In the genomic region with DNA sequence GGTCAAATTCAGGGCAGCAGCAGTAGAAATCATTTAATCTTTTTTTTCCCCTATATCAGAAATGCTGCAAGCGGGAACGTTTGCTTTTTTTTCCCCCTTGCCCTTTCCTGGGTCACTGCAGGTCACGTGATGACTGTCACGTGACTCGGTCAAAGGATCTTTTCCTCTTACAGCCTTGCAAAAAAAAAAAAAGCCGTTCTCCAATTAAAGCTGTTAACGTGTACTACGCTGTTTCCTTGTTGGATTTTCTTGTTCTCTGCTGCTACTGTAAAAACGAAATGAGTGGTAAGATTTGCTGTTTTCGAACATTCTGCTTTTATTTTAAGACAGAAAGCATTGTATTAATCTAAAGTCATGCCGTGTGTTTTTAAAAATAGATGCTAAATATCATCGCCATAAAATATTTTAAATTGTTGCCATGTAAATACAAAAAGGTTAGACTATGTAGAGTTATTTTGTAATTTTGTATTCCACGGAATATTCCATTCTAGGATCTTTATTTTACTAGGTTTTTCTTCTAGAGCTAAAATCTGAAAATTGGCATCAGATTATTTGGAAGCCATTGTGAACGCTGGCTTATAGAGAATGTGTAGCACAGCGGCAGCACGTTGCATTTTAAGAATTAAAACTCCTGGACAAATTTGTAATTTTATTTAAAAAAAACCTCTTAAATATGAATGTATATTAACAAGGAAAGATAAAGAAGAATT, we compare ENCODE assay signal across 8 cellular contexts.
DNase-seq lines count a peak whose midpoint lies in the region; ATAC-seq and TF ChIP-seq lines count a peak whose summit lies in the region.

No MANE protein-coding gene starts in this region.

- no peak for TF ChIP-seq CTCF in DOHH2 (IDR thresholded peaks at IDR 0.05; ENCODE audit: low read depth, low read length, poor library complexity, severe bottlenecking)
- no peak for TF ChIP-seq CTCF in choroid plexus epithelial cell (conservative IDR thresholded peaks at IDR 0.05; ENCODE audit: low read depth, low read length)
- TF ChIP-seq CTCF in kidney epithelial cell (IDR thresholded peaks at IDR 0.05; ENCODE audit: insufficient read depth, low read length, poor library complexity, severe bottlenecking): no peak

- H3K27ac ChIP-seq in DOHH2 (ENCODE audit: low read depth, low read length): peak overlapping the region; percentile 40

- peak overlapping the region; percentile 86 for H3K4me2 ChIP-seq in DOHH2 (ENCODE audit: low read length)

- H3K79me2 ChIP-seq in DOHH2 (ENCODE audit: control insufficient read depth, low read length): peaks cover 39% of the 10 kb centered on the region

- peaks cover 24% of the 10 kb centered on the region for H3K4me1 ChIP-seq in DOHH2 (ENCODE audit: control insufficient read depth, low read length)

- no peaks in the 10 kb centered on the region for H3K9me3 ChIP-seq in DOHH2 (ENCODE audit: control insufficient read depth, insufficient read depth, low read length)

- no peaks in the 10 kb centered on the region for H4K20me1 ChIP-seq in DOHH2 (ENCODE audit: control insufficient read depth, insufficient read depth, low read depth, low read length)

- DNase-seq in NCI-H446 (lab: John Stamatoyannopoulos, UW): peak; percentile 58 to 82
- DNase-seq in activated CD4-positive, CD25-positive, alpha-beta regulatory T cell treated with anti-CD3 and anti-CD28 coated beads, Interleukin-2, amount 50 U/mL, for 72 hours: peak; percentile 70
- peak; percentile 94 for DNase-seq in choroid plexus epithelial cell (ENCODE audit: low read depth)
- DNase-seq in kidney epithelial cell (ENCODE audit: low read depth): peak; percentile 64
- peak; percentile 83 for DNase-seq in stimulated activated CD4-positive, alpha-beta T cell treated with anti-CD3 and anti-CD28 coated beads, Interleukin-15, amount 100 ng/mL, for 24 hours

- no peaks in the 10 kb centered on the region for H3K9me2 ChIP-seq in DOHH2 (replicated peaks; ENCODE audit: control insufficient read depth, low read length)

- no peaks in the 10 kb centered on the region for H3F3A ChIP-seq in DOHH2 (ENCODE audit: control insufficient read depth, insufficient read depth)

- H3K4me3 ChIP-seq in DOHH2 (ENCODE audit: low read length): peak overlapping the region; percentile 86
- H3K4me3 ChIP-seq in choroid plexus epithelial cell (ENCODE audit: low read depth, low read length): peak overlapping the region; percentile 66
- H3K4me3 ChIP-seq in kidney epithelial cell (ENCODE audit: low read depth, low read length): peak overlapping the region; percentile 51

- peak; percentile 54 for ATAC-seq in HG02870 (IDR thresholded peaks at IDR 0.05; ENCODE audit: unreplicated experiment)
- no peak for ATAC-seq in HG02678 (IDR thresholded peaks at IDR 0.05; ENCODE audit: unreplicated experiment)

- no peaks in the 10 kb centered on the region for H3K27me3 ChIP-seq in DOHH2 (ENCODE audit: control insufficient read depth, low read length)
- no peaks in the 10 kb centered on the region for H3K27me3 ChIP-seq in kidney epithelial cell (ENCODE audit: control insufficient read depth, insufficient read depth, low read length)

- H3K36me3 ChIP-seq in DOHH2 (ENCODE audit: control insufficient read depth, low read length): peaks cover 3% of the 10 kb centered on the region
- H3K36me3 ChIP-seq in kidney epithelial cell (ENCODE audit: control insufficient read depth, insufficient read depth, low read length): no peaks in the 10 kb centered on the region
